39 cellular contexts compared by ENCODE assay signal in the genomic region with DNA sequence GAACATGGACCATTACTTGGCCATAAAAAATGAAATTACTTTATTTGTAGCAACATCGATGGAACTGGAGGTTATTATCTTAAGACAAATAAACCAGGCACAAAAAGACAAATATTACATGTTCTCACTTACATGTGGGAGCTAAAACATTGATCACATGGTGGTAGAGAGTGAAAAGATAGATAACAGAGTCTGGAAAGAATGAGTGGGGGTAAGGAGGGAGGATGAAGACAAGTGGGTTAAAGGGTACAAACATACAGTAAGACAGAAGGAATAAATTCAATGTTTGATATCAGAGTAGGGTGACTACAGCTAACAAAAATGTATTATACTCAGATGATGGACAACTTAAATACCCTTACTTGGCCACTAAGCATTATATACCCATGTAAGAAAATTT.
"Had no signal": no experiment of that assay in that cellular context is flagged by ENCODE, and none has a peak within 500 bp of the region (broad histone marks: within the 10 kb centered on the region; RNA-seq: fewer than 3 reads in every experiment).

No MANE protein-coding gene starts in this region.

- H3K27ac ChIP-seq: adrenal gland, ascending aorta, body of pancreas, brain microvascular endothelial cell, breast epithelium, cardiac muscle cell had no signal

- H3K4me3 Mint-ChIP-seq: activated naive CD4-positive, alpha-beta T cell treated with anti-CD3 and anti-CD28 coated beads for 36 hours; activated naive CD4-positive, alpha-beta T cell treated with anti-CD3 and anti-CD28 coated beads, Interleukin-2, amount 10 ng/mL, durations not matched to agents 7 days and 5 days; activated naive CD4-positive, alpha-beta T cell treated with anti-CD3 and anti-CD28 coated beads, Interleukin-2, amount 50 U/mL, for 24 hours; activated naive CD8-positive, alpha-beta T cell; activated naive CD8-positive, alpha-beta T cell treated with anti-CD3 and anti-CD28 coated beads for 36 hours; activated naive CD8-positive, alpha-beta T cell treated with anti-CD3 and anti-CD28 coated beads, Interleukin-2, amount 10 ng/mL, durations not matched to agents 7 days and 5 days; activated naive CD8-positive, alpha-beta T cell treated with anti-CD3 and anti-CD28 coated beads, Interleukin-2, amount 50 U/mL, for 24 hours; activated T-cell treated with anti-CD3 and anti-CD28 coated beads, Interleukin-2, amount 50 U/mL, for 24 hours; activated T-cell treated with anti-CD3 and anti-CD28 coated beads, Interleukin-2, amount 50 U/mL, for 4 hours; activated T-cell treated with anti-CD3 and anti-CD28 coated beads, Interleukin-2, amount 50 U/mL, for 72 hours; activated T-helper 1 cell treated with anti-CD3 and anti-CD28 coated beads, Interleukin-12 subunit alpha, Interleukin-12 subunit beta, Interleukin-2, Interleukin-4 antibody, amounts not matched to agents 30 ng/mL and 10 ng/mL and 1 ng/mL, durations not matched to agents 14 hours and 24 hours and 36 hours; activated T-helper 17 cell treated with anti-CD3 and anti-CD28 coated beads, Interleukin-2, amount 50 U/mL, for 72 hours; brain; central memory CD8-positive, alpha-beta T cell had no signal

- H3K36me3 ChIP-seq: adrenal gland, ascending aorta, brain microvascular endothelial cell, breast epithelium, cardiac muscle cell had no signal

- H3K9me3 Mint-ChIP-seq: activated naive CD4-positive, alpha-beta T cell treated with anti-CD3 and anti-CD28 coated beads for 36 hours; activated naive CD4-positive, alpha-beta T cell treated with anti-CD3 and anti-CD28 coated beads, Interleukin-2, amount 10 ng/mL, durations not matched to agents 7 days and 5 days; activated naive CD4-positive, alpha-beta T cell treated with anti-CD3 and anti-CD28 coated beads, Interleukin-2, amount 50 U/mL, for 24 hours; activated naive CD8-positive, alpha-beta T cell treated with anti-CD3 and anti-CD28 coated beads for 36 hours; activated naive CD8-positive, alpha-beta T cell treated with anti-CD3 and anti-CD28 coated beads, Interleukin-2, amount 10 ng/mL, durations not matched to agents 7 days and 5 days; activated T-cell treated with anti-CD3 and anti-CD28 coated beads, Interleukin-2, amount 50 U/mL, for 24 hours; activated T-helper 1 cell treated with anti-CD3 and anti-CD28 coated beads, Interleukin-12 subunit alpha, Interleukin-12 subunit beta, Interleukin-2, Interleukin-4 antibody, amounts not matched to agents 30 ng/mL and 10 ng/mL and 1 ng/mL, durations not matched to agents 14 hours and 24 hours and 36 hours; activated T-helper 2 cell treated with anti-CD3 and anti-CD28 coated beads, Interferon-gamma antibody, Interleukin-2, Interleukin-4, amounts not matched to agents 10 μg/mL and 5 μg/mL and 100 μg/mL, durations not matched to agents 14 hours and 24 hours and 36 hours; central memory CD8-positive, alpha-beta T cell had no signal

- ATAC-seq: activated naive CD4-positive, alpha-beta T cell treated with anti-CD3 and anti-CD28 coated beads, Interleukin-2, amount 50 U/mL, for 72 hours; activated naive CD8-positive, alpha-beta T cell treated with anti-CD3 and anti-CD28 coated beads, Interleukin-2, amount 50 U/mL, for 24 hours; activated T-cell treated with anti-CD3 and anti-CD28 coated beads, Interleukin-2, amount 50 U/mL, for 4 hours; activated T-cell treated with anti-CD3 and anti-CD28 coated beads, Interleukin-2, amount 50 U/mL, for 72 hours; activated T-helper 17 cell treated with anti-CD3 and anti-CD28 coated beads, Interleukin-2, amount 50 U/mL, for 72 hours; body of pancreas had no signal

- H3K27ac Mint-ChIP-seq: activated naive CD4-positive, alpha-beta T cell treated with anti-CD3 and anti-CD28 coated beads for 36 hours; activated naive CD4-positive, alpha-beta T cell treated with anti-CD3 and anti-CD28 coated beads, Interleukin-2, amount 10 ng/mL, durations not matched to agents 7 days and 5 days; activated naive CD4-positive, alpha-beta T cell treated with anti-CD3 and anti-CD28 coated beads, Interleukin-2, amount 50 U/mL, for 24 hours; activated naive CD4-positive, alpha-beta T cell treated with anti-CD3 and anti-CD28 coated beads, Interleukin-2, amount 50 U/mL, for 72 hours; activated naive CD8-positive, alpha-beta T cell; activated naive CD8-positive, alpha-beta T cell treated with anti-CD3 and anti-CD28 coated beads for 36 hours; activated naive CD8-positive, alpha-beta T cell treated with anti-CD3 and anti-CD28 coated beads, Interleukin-2, amount 10 ng/mL, durations not matched to agents 7 days and 5 days; activated naive CD8-positive, alpha-beta T cell treated with anti-CD3 and anti-CD28 coated beads, Interleukin-2, amount 50 U/mL, for 24 hours; activated T-cell treated with anti-CD3 and anti-CD28 coated beads, Interleukin-2, amount 50 U/mL, for 24 hours; activated T-cell treated with anti-CD3 and anti-CD28 coated beads, Interleukin-2, amount 50 U/mL, for 72 hours; activated T-helper 1 cell treated with anti-CD3 and anti-CD28 coated beads, Interleukin-12 subunit alpha, Interleukin-12 subunit beta, Interleukin-2, Interleukin-4 antibody, amounts not matched to agents 30 ng/mL and 10 ng/mL and 1 ng/mL, durations not matched to agents 14 hours and 24 hours and 36 hours; activated T-helper 17 cell treated with anti-CD3 and anti-CD28 coated beads, Interleukin-2, amount 50 U/mL, for 72 hours; activated T-helper 2 cell treated with anti-CD3 and anti-CD28 coated beads, Interferon-gamma antibody, Interleukin-2, Interleukin-4, amounts not matched to agents 10 μg/mL and 5 μg/mL and 100 μg/mL, durations not matched to agents 14 hours and 24 hours and 36 hours; brain had no signal

- FAIRE-seq: bronchial epithelial cell had no signal

- H3K27me3 Mint-ChIP-seq: activated naive CD4-positive, alpha-beta T cell treated with anti-CD3 and anti-CD28 coated beads, Interleukin-2, amount 10 ng/mL, durations not matched to agents 7 days and 5 days had no signal

- H3K36me3 Mint-ChIP-seq: activated naive CD4-positive, alpha-beta T cell treated with anti-CD3 and anti-CD28 coated beads, Interleukin-2, amount 10 ng/mL, durations not matched to agents 7 days and 5 days; activated naive CD4-positive, alpha-beta T cell treated with anti-CD3 and anti-CD28 coated beads, Interleukin-2, amount 50 U/mL, for 24 hours; activated naive CD4-positive, alpha-beta T cell treated with anti-CD3 and anti-CD28 coated beads, Interleukin-2, amount 50 U/mL, for 72 hours; activated naive CD8-positive, alpha-beta T cell treated with anti-CD3 and anti-CD28 coated beads for 36 hours; activated naive CD8-positive, alpha-beta T cell treated with anti-CD3 and anti-CD28 coated beads, Interleukin-2, amount 10 ng/mL, durations not matched to agents 7 days and 5 days; brain had no signal

- H3K27me3 ChIP-seq: adrenal gland, ascending aorta, body of pancreas, brain microvascular endothelial cell, breast epithelium, cardiac muscle cell had no signal

- H3K4me1 Mint-ChIP-seq: activated naive CD4-positive, alpha-beta T cell treated with anti-CD3 and anti-CD28 coated beads, Interleukin-2, amount 10 ng/mL, durations not matched to agents 7 days and 5 days; activated naive CD4-positive, alpha-beta T cell treated with anti-CD3 and anti-CD28 coated beads, Interleukin-2, amount 50 U/mL, for 24 hours; activated naive CD8-positive, alpha-beta T cell treated with anti-CD3 and anti-CD28 coated beads for 36 hours; activated naive CD8-positive, alpha-beta T cell treated with anti-CD3 and anti-CD28 coated beads, Interleukin-2, amount 10 ng/mL, durations not matched to agents 7 days and 5 days; activated naive CD8-positive, alpha-beta T cell treated with anti-CD3 and anti-CD28 coated beads, Interleukin-2, amount 50 U/mL, for 24 hours; activated T-helper 17 cell treated with anti-CD3 and anti-CD28 coated beads, Interleukin-2, amount 50 U/mL, for 72 hours; brain; central memory CD8-positive, alpha-beta T cell had no signal

- H3K9me3 ChIP-seq: adrenal gland, ascending aorta, body of pancreas, breast epithelium had no signal

- H3K4me3 ChIP-seq: adrenal gland, ascending aorta, body of pancreas, breast epithelium, cardiac muscle cell had no signal

- H3K4me1 ChIP-seq: adrenal gland, body of pancreas, breast epithelium had no signal

- DNase-seq: activated effector memory CD4-positive, alpha-beta T cell treated with anti-CD3 and anti-CD28 coated beads, Interleukin-2, amount 50 U/mL, for 16 hours; activated effector memory CD4-positive, alpha-beta T cell treated with Interleukin-2 at 50 U/mL for 16 hours; activated gamma-delta T cell; activated gamma-delta T cell treated with Interleukin-2 at 50 U/mL for 16 hours; activated naive CD4-positive, alpha-beta T cell; activated naive CD4-positive, alpha-beta T cell treated with anti-CD3 and anti-CD28 coated beads for 36 hours; activated naive CD4-positive, alpha-beta T cell treated with anti-CD3 and anti-CD28 coated beads, Interleukin-2, amount 10 ng/mL, durations not matched to agents 7 days and 5 days; activated naive CD4-positive, alpha-beta T cell treated with anti-CD3 and anti-CD28 coated beads, Interleukin-2, amount 50 U/mL, for 16 hours; activated naive CD4-positive, alpha-beta T cell treated with Interleukin-2 at 50 U/mL for 16 hours; activated naive CD8-positive, alpha-beta T cell treated with anti-CD3 and anti-CD28 coated beads for 36 hours; activated naive CD8-positive, alpha-beta T cell treated with anti-CD3 and anti-CD28 coated beads, Interleukin-2, amount 10 ng/mL, durations not matched to agents 7 days and 5 days; activated naive CD8-positive, alpha-beta T cell treated with anti-CD3 and anti-CD28 coated beads, Interleukin-2, amount 50 U/mL, for 24 hours; activated T-cell treated with anti-CD3 and anti-CD28 coated beads, Interleukin-2, amount 50 U/mL, for 1 hour; activated T-cell treated with anti-CD3 and anti-CD28 coated beads, Interleukin-2, amount 50 U/mL, for 24 hours; activated T-cell treated with anti-CD3 and anti-CD28 coated beads, Interleukin-2, amount 50 U/mL, for 4 hours; activated T-cell treated with anti-CD3 and anti-CD28 coated beads, Interleukin-2, amount 50 U/mL, for 48 hours; activated T-cell treated with anti-CD3 and anti-CD28 coated beads, Interleukin-2, amount 50 U/mL, for 72 hours; adrenal gland; amniotic stem cell; amygdala; anterior cingulate cortex; aorta; body of pancreas; brain microvascular endothelial cell; caudate nucleus; central memory CD4-positive, alpha-beta T cell; cerebellar nuclear complex had no signal
